Comparison of ENCODE assay signal across 10 cellular contexts in genomic region chr14:31326111-31326510, GRCh38.
DNase-seq lines count a peak whose midpoint lies in the region; ATAC-seq and TF ChIP-seq lines count a peak whose summit lies in the region.
"Had no signal": no experiment of that assay in that cellular context is flagged by ENCODE, and none has a peak within 500 bp of the region (broad histone marks: within the 10 kb centered on the region; RNA-seq: fewer than 3 reads in every experiment).

No MANE protein-coding gene starts in this region.

- no TSS peak for BruUV-seq in A673 (replicated peaks; lab: Mats Ljungman, UMichigan)

- H3K27ac ChIP-seq in A673 (ENCODE audit: low read depth, low read length, poor library complexity, severe bottlenecking): no peak overlapping the region
- H3K27ac ChIP-seq in GM23248: no peak overlapping the region
- no peak overlapping the region for H3K27ac ChIP-seq in RWPE1

- H3K4me2 ChIP-seq in GM23248 (ENCODE audit: unreplicated experiment): no peak overlapping the region

- H4K20me1 ChIP-seq in GM23248 (ENCODE audit: insufficient read depth): 0 out of 2 replicates have a peak, but pooled peaks cover 5% of the 10 kb centered on the region

- H3K9ac ChIP-seq in GM23248: no peak overlapping the region

- DNase-seq in A673 (ENCODE audit: low spot score) (peak; percentile 24), GM23248 (peak; percentile 2), RWPE1 (ENCODE audit: low spot score) (no peak), fibroblast of mammary gland (ENCODE audit: low read depth) (peak; percentile 57), RPMI8226 (no peak), germinal center (ENCODE audit: low spot score) (no peak)
- no peak for DNase-seq in effector CD4-positive, alpha-beta T cell
- DNase-seq: activated naive CD4-positive, alpha-beta T cell treated with Interleukin-2 at 50 U/mL for 16 hours; NCI-H748 treated with DMSO at 0.1 percent for 48 hours had no signal

- H3K4me1 ChIP-seq in A673 (ENCODE audit: insufficient read depth, low read length, poor library complexity, severe bottlenecking) (no peaks in the 10 kb centered on the region), GM23248 (ENCODE audit: insufficient read depth) (no peaks in the 10 kb centered on the region)

- ATAC-seq in HG03565 (IDR thresholded peaks at IDR 0.05; ENCODE audit: unreplicated experiment): no peak

- H3K36me3 ChIP-seq in A673 (ENCODE audit: insufficient read depth, low read length, poor library complexity, severe bottlenecking) (no peaks in the 10 kb centered on the region), GM23248 (ENCODE audit: low read depth) (peaks cover 69% of the 10 kb centered on the region)

- H3K9me3 ChIP-seq in A673 (ENCODE audit: low read depth, low read length, poor library complexity, severe bottlenecking) (peaks cover 5% of the 10 kb centered on the region), GM23248 (ENCODE audit: low read depth) (no peaks in the 10 kb centered on the region)

- CTCF ChIA-PET in A673 (lab: Charles Lee): no interaction called here
- CTCF ChIA-PET in RWPE1 (lab: Yijun Ruan, JAX): interaction anchor here (0.6 to 1.9 kb wide), 3 partner anchors 119 to 669 kb away, joined by 3 to 10 read pairs (median 4); partner anchors contain the start of gene HECTD1

- POLR2A ChIA-PET in A673 (lab: Charles Lee; ENCODE audit: low non-redundant PET) (no interaction called here), RWPE1 (lab: Yijun Ruan, JAX; ENCODE audit: low non-redundant PET) (no interaction called here)

- H3K27me3 ChIP-seq in A673 (replicated peaks; ENCODE audit: insufficient read depth, low read depth, low read length, poor library complexity) (no peaks in the 10 kb centered on the region), GM23248 (replicated peaks; ENCODE audit: insufficient read depth) (no peaks in the 10 kb centered on the region)

- H3F3A ChIP-seq in GM23248 (ENCODE audit: insufficient read depth): peaks cover 9% of the 10 kb centered on the region; the same call in 1 of the 2 replicates

- H3K4me3 ChIP-seq in A673 (ENCODE audit: low read depth, low read length, poor library complexity, severe bottlenecking) (no peak overlapping the region), GM23248 (no peak overlapping the region), fibroblast of mammary gland (ENCODE audit: control insufficient read depth, low read depth, low read length) (no peak overlapping the region)

- no peaks in the 10 kb centered on the region for H3K79me2 ChIP-seq in GM23248 (ENCODE audit: insufficient read depth)

- in situ Hi-C loops in GM23248 (cut with MboI): loop anchor here (25.0 kb wide), 1 partner anchor 339 kb away; no protein-coding TSS in a partner anchor

- TF ChIP-seq CTCF in A673 (conservative IDR thresholded peaks at IDR 0.05; ENCODE audit: low read depth, low read length) (peak; percentile 40; the same call in 1 of the 2 replicates), RWPE1 (conservative IDR thresholded peaks at IDR 0.05; ENCODE audit: low read depth) (peak; percentile 15; the same call in 1 of the 2 replicates), fibroblast of mammary gland (conservative IDR thresholded peaks at IDR 0.05; ENCODE audit: control insufficient read depth, insufficient read depth, low read depth, low read length) (peak; percentile 23)

- intact Hi-C loops in A673 (cut with micrococcal nuclease; ENCODE audit: unreplicated experiment): no loop called here

- no peak overlapping the region for H2AFZ ChIP-seq in GM23248

- no peaks in the 10 kb centered on the region for H3K9me2 ChIP-seq in GM23248 (ENCODE audit: insufficient read depth)

Comparison
In these comparisons a context has a peak if more than half of its experiments do, and no peak if none do; other contexts are left out.
1. DNase-seq: peak in A673 (single experiment), GM23248 (single experiment) and fibroblast of mammary gland (single experiment); none in RWPE1 (single experiment), effector CD4-positive, alpha-beta T cell (single experiment), RPMI8226 (single experiment) and germinal center (single experiment).
2. Peak in every context shown above with its lines, with median percentiles within 50 percentile points of each other: CTCF ChIP-seq.